ENCODE assay signal across 27 cellular contexts in genomic region chr3:119973276-119973675, GRCh38.
DNase-seq lines count a peak whose midpoint lies in the region; ATAC-seq, FAIRE-seq and TF ChIP-seq lines count a peak whose summit lies in the region.
"Had no signal": no experiment of that assay in that cellular context is flagged by ENCODE, and none has a peak within 500 bp of the region (broad histone marks: within the 10 kb centered on the region; RNA-seq: fewer than 3 reads in every experiment).

No MANE protein-coding gene starts in this region.

- no peaks in the 10 kb centered on the region for H3K4me1 ChIP-seq in mesendoderm (ENCODE audit: control insufficient read depth, low read depth, low read length)
- H3K4me1 ChIP-seq: prostate gland had no signal

- H3K18ac ChIP-seq in mesendoderm (ENCODE audit: low read length): no peak overlapping the region

- no peak overlapping the region for H3K4me3 Mint-ChIP-seq in chondrocyte (ENCODE audit: unreplicated experiment)
- H3K4me3 Mint-ChIP-seq: activated T-cell treated with anti-CD3 and anti-CD28 coated beads, Interleukin-2, amount 50 U/mL, for 4 hours; immature natural killer cell; mesothelial cell of epicardium; naive B cell; T-helper 2 cell treated with Interferon-gamma antibody and Interleukin-4, amounts not matched to agents 5 μg/mL and 100 μg/mL, for 36 hours had no signal

- no peaks in the 10 kb centered on the region for H3K9me3 ChIP-seq in MG63
- H3K9me3 ChIP-seq: left ventricle myocardium inferior, neutrophil, prostate gland had no signal

- no peak overlapping the region for H4K8ac ChIP-seq in mesendoderm (ENCODE audit: low read depth, low read length)

- FAIRE-seq in GM12892 (lab: Jason Lieb, UNC): peak; percentile 48
- FAIRE-seq: G401.6, H1 had no signal

- H3K56ac ChIP-seq in mesendoderm (ENCODE audit: low read length): no peak overlapping the region

- H4K5ac ChIP-seq in mesendoderm (ENCODE audit: low read length): no peak overlapping the region

- no peak overlapping the region for H3K9ac ChIP-seq in mesendoderm (ENCODE audit: low read length)

- peaks cover 4% of the 10 kb centered on the region for H3K79me1 ChIP-seq in mesendoderm (ENCODE audit: low read length)

- TF ChIP-seq POLR2A in GM12892 (IDR thresholded peaks at IDR 0.05; ENCODE audit: low read depth, low read length): no peak

- no peak for ATAC-seq in GM19452 (IDR thresholded peaks at IDR 0.05; ENCODE audit: unreplicated experiment)
- ATAC-seq: activated T-cell treated with anti-CD3 and anti-CD28 coated beads, Interleukin-2, amount 50 U/mL, for 4 hours had no signal

- H3K36me3 Mint-ChIP-seq in chondrocyte (ENCODE audit: low read depth): no peaks in the 10 kb centered on the region
- H3K36me3 Mint-ChIP-seq: immature natural killer cell had no signal

- WGBS in mesendoderm (ENCODE audit: extremely low coverage, insufficient coverage, low lambda C conversion rate): no CpG with 5 or more reads among the region's 4 CpGs

- H3K4me2 ChIP-seq in mesendoderm (ENCODE audit: low read length): no peak overlapping the region
- H3K4me2 ChIP-seq: hepatocyte had no signal

- H3K4me1 Mint-ChIP-seq in chondrocyte (ENCODE audit: low read depth): peaks cover 30% of the 10 kb centered on the region

- H2BK120ac ChIP-seq in mesendoderm (ENCODE audit: low read depth, low read length): no peak overlapping the region

- peak overlapping the region; percentile 24 for H3K27ac Mint-ChIP-seq in chondrocyte (ENCODE audit: unreplicated experiment)
- H3K27ac Mint-ChIP-seq: immature natural killer cell; mesothelial cell of epicardium; naive B cell; T-helper 2 cell treated with Interferon-gamma antibody and Interleukin-4, amounts not matched to agents 5 μg/mL and 100 μg/mL, for 36 hours had no signal

- H3K27ac ChIP-seq in mesendoderm (ENCODE audit: low read depth, low read length): no peak overlapping the region
- H3K27ac ChIP-seq: C4-2B, hepatocyte, left ventricle myocardium inferior, neutrophil, prostate gland had no signal

- no peaks in the 10 kb centered on the region for H3K9me3 Mint-ChIP-seq in chondrocyte (ENCODE audit: low read depth)
- H3K9me3 Mint-ChIP-seq: activated T-cell treated with anti-CD3 and anti-CD28 coated beads, Interleukin-2, amount 50 U/mL, for 4 hours; immature natural killer cell; T-helper 2 cell treated with Interferon-gamma antibody and Interleukin-4, amounts not matched to agents 5 μg/mL and 100 μg/mL, for 36 hours had no signal

- H3K27me3 Mint-ChIP-seq in chondrocyte (ENCODE audit: low read depth): no peaks in the 10 kb centered on the region
- H3K27me3 Mint-ChIP-seq: naive B cell had no signal

- H2BK15ac ChIP-seq in mesendoderm (replicated peaks; ENCODE audit: low read depth): no peak overlapping the region

- H3K4me3 ChIP-seq in mesendoderm (ENCODE audit: low read length) (no peak overlapping the region), MG63 (no peak overlapping the region)
- H3K4me3 ChIP-seq: hepatocyte, left ventricle myocardium inferior, prostate gland had no signal

- DNase-seq in GM12892 (ENCODE audit: insufficient read length): no peak
- DNase-seq in NCI-H226: peak; percentile 20
- DNase-seq in chondrocyte (ENCODE audit: low spot score): no peak
- DNase-seq in mesendoderm: peak; percentile 67
- no peak for DNase-seq in NCI-H2196 (lab: John Stamatoyannopoulos, UW; ENCODE audit: unreplicated experiment)
- no peak for DNase-seq in HK-2 (ENCODE audit: unreplicated experiment)
- no peak for DNase-seq in MG63
- DNase-seq: activated CD4-positive, alpha-beta T cell treated with anti-CD3 and anti-CD28 coated beads for 4 hours; activated naive CD4-positive, alpha-beta T cell; activated T-cell treated with anti-CD3 and anti-CD28 coated beads, Interleukin-2, amount 50 U/mL, for 4 hours; cerebellar nuclear complex; immature natural killer cell; left ventricle myocardium inferior; naive B cell; NCI-H1417; NCI-H2081 treated with DMSO at 0.1 percent for 48 hours; NCI-H82; stimulated activated naive CD4-positive, alpha-beta T cell had no signal

- H3K79me2 ChIP-seq in mesendoderm (ENCODE audit: control insufficient read depth, insufficient read depth, low read length): peaks cover 5% of the 10 kb centered on the region

- H2AK5ac ChIP-seq in mesendoderm (ENCODE audit: low read length): no peak overlapping the region

- TF ChIP-seq CTCF in chondrocyte (IDR thresholded peaks at IDR 0.05): no peak

- H2BK5ac ChIP-seq in mesendoderm (ENCODE audit: low read length): no peak overlapping the region

- H3K4ac ChIP-seq in mesendoderm (ENCODE audit: low read depth, low read length): no peak overlapping the region

- no peak overlapping the region for H3K23ac ChIP-seq in mesendoderm (ENCODE audit: low read length)

- H3K36me3 ChIP-seq in mesendoderm (ENCODE audit: control insufficient read depth, insufficient read depth, low read length): no peaks in the 10 kb centered on the region
- H3K36me3 ChIP-seq in MG63: no peaks in the 10 kb centered on the region; the same call in none of the 2 replicates
- H3K36me3 ChIP-seq: left ventricle myocardium inferior, neutrophil, prostate gland had no signal

- H3K27me3 ChIP-seq in mesendoderm (ENCODE audit: insufficient read depth, low read length, poor library complexity) (no peaks in the 10 kb centered on the region), MG63 (no peaks in the 10 kb centered on the region)
- H3K27me3 ChIP-seq: hepatocyte, neutrophil had no signal

Comparison
In these comparisons a context has a peak if more than half of its experiments do, and no peak if none do; other contexts are left out.
1. DNase-seq: peak in NCI-H226 (single experiment) and mesendoderm (single experiment); none in GM12892 (single experiment), chondrocyte (single experiment), NCI-H2196 (single experiment), HK-2 (single experiment) and MG63 (single experiment).